Comparison of ENCODE assay signal across 8 cellular contexts in the genomic region with DNA sequence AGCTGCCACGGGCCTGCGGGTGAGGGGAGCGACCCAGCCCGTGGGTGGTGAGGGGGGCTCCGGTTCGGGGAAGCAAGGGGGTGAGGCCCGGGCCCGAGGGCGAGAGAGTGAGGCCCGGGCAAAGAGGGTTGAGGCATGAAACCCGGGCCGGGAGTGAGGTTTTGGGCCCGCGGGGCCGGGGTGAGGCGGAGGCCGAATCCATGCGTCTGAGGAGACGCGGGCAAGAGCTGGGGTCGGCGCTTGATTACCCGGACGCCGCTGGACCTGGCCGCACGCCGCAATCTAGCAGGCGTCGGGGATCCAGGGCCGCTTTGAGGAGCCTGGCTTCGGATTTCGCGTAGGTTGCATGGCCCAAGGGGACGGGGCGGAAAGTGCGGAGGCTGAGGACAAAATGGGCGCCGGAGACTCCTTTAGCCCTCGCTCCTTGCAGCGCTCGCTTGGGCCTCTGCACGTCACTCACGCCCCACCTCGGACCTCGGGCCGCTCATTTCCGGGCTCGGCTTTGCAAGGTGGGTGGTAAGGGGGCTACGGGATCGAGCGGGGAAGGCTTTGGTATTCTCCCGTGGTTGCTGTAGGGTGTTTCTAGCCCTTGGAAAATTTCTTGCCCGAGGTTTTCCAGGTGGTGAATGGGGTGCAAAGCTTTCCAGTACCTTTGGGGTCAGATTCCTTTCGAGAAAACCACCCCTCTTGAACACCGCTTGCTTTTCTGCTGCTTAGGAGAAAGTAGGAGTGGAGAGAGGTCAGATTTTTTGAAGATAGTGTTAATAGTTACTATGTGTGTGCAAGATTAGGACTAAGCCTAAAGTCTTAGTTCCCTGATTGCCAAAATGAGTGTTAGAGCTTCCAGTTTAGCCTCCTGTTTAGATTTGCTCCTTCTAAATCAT. TPM values are rescaled to one million over a fixed set of nuclear protein-coding genes. Genes with fewer than 3 reads are reported as not detected.
A peak's percentile ranks its signal among the peaks of the same experiment; 100 is the strongest.
DNase-seq lines count a peak whose midpoint lies in the region; ATAC-seq and TF ChIP-seq lines count a peak whose summit lies in the region.

No MANE protein-coding gene starts in this region.

- H3K36me3 ChIP-seq in BJ (ENCODE audit: control insufficient read depth, insufficient read depth, low read length) = no peaks in the 10 kb centered on the region
- peaks cover 9% of the 10 kb centered on the region for H3K36me3 ChIP-seq in NT2/D1 (ENCODE audit: insufficient read depth, insufficient read length, low read length)

- peaks cover 34% of the 10 kb centered on the region for H3K4me1 Mint-ChIP-seq in activated T-helper 2 cell treated with anti-CD3 and anti-CD28 coated beads, Interferon-gamma antibody, Interleukin-2, Interleukin-4, amounts not matched to agents 10 μg/mL and 5 μg/mL and 100 μg/mL, durations not matched to agents 14 hours and 24 hours and 36 hours (ENCODE audit: low read depth)
- H3K4me1 Mint-ChIP-seq in nephron progenitor cell = peaks cover 46% of the 10 kb centered on the region

- no peaks in the 10 kb centered on the region for H3K4me1 ChIP-seq in NT2/D1 (ENCODE audit: insufficient read depth, insufficient read length)

- peaks cover 21% of the 10 kb centered on the region for H3K36me3 Mint-ChIP-seq in activated T-helper 2 cell treated with anti-CD3 and anti-CD28 coated beads, Interferon-gamma antibody, Interleukin-2, Interleukin-4, amounts not matched to agents 10 μg/mL and 5 μg/mL and 100 μg/mL, durations not matched to agents 14 hours and 24 hours and 36 hours (ENCODE audit: low read depth)
- peaks cover 23% of the 10 kb centered on the region for H3K36me3 Mint-ChIP-seq in nephron progenitor cell (ENCODE audit: low read depth)

- CTCF ChIA-PET in BJ (lab: Yijun Ruan, JAX) = interaction anchor here (0.7 to 1.4 kb wide), 3 partner anchors 11 to 45 kb away, joined by 3 to 4 read pairs (median 4); no protein-coding TSS in a partner anchor

- POLR2A ChIA-PET in BJ (lab: Charles Lee) = no interaction called here

- no peaks in the 10 kb centered on the region for H3K9me3 Mint-ChIP-seq in activated T-helper 2 cell treated with anti-CD3 and anti-CD28 coated beads, Interferon-gamma antibody, Interleukin-2, Interleukin-4, amounts not matched to agents 10 μg/mL and 5 μg/mL and 100 μg/mL, durations not matched to agents 14 hours and 24 hours and 36 hours
- H3K9me3 Mint-ChIP-seq in nephron progenitor cell = peaks cover 21% of the 10 kb centered on the region

- DNase-seq in BJ (ENCODE audit: low read depth) (no peak), NT2/D1 (ENCODE audit: low read depth, low spot score) (peak; percentile 47), fibroblast of pulmonary artery (ENCODE audit: low read depth) (peak; percentile 59), nephron progenitor cell (peak; percentile 78)
- peak; percentile 40 for DNase-seq in activated T-helper 2 cell treated with anti-CD3 and anti-CD28 coated beads, Interferon-gamma antibody, Interleukin-2, Interleukin-4, amounts not matched to agents 10 μg/mL and 5 μg/mL and 100 μg/mL, durations not matched to agents 14 hours and 24 hours and 36 hours (ENCODE audit: low spot score)

- H3K27me3 Mint-ChIP-seq in activated T-helper 2 cell treated with anti-CD3 and anti-CD28 coated beads, Interferon-gamma antibody, Interleukin-2, Interleukin-4, amounts not matched to agents 10 μg/mL and 5 μg/mL and 100 μg/mL, durations not matched to agents 14 hours and 24 hours and 36 hours (ENCODE audit: low read depth) = peaks cover 10% of the 10 kb centered on the region
- H3K27me3 Mint-ChIP-seq in nephron progenitor cell (ENCODE audit: low read depth, poor library complexity) = peaks cover 5% of the 10 kb centered on the region

- H3K27me3 ChIP-seq in BJ (ENCODE audit: control insufficient read depth, insufficient read depth, low read length) (no peaks in the 10 kb centered on the region; the same call in 1 of the 2 replicates), NT2/D1 (ENCODE audit: insufficient read depth, insufficient read length) (no peaks in the 10 kb centered on the region)

- H3K27ac ChIP-seq in temporal lobe (ENCODE audit: low read depth, low read length) = peak overlapping the region; percentile 89

- TF ChIP-seq CTCF in BJ (IDR thresholded peaks at IDR 0.05; ENCODE audit: insufficient read depth, low read depth, low read length) (no peak), fibroblast of pulmonary artery (IDR thresholded peaks at IDR 0.05; ENCODE audit: low read length, missing control alignments) (no peak), nephron progenitor cell (IDR thresholded peaks at IDR 0.05) (no peak)

- intact Hi-C loops in activated T-helper 2 cell treated with anti-CD3 and anti-CD28 coated beads, Interferon-gamma antibody, Interleukin-2, Interleukin-4, amounts not matched to agents 10 μg/mL and 5 μg/mL and 100 μg/mL, durations not matched to agents 14 hours and 24 hours and 36 hours (cut with micrococcal nuclease) = loop anchor here (5.0 to 10.0 kb wide), 3 partner anchors 35 to 1655 kb away; a partner anchor contains a TSS

- peak overlapping the region; percentile 96 for H3K27ac Mint-ChIP-seq in activated T-helper 2 cell treated with anti-CD3 and anti-CD28 coated beads, Interferon-gamma antibody, Interleukin-2, Interleukin-4, amounts not matched to agents 10 μg/mL and 5 μg/mL and 100 μg/mL, durations not matched to agents 14 hours and 24 hours and 36 hours
- peak overlapping the region; percentile 99 for H3K27ac Mint-ChIP-seq in nephron progenitor cell

- H3K4me3 ChIP-seq in BJ (ENCODE audit: low read depth, low read length) (peak overlapping the region; percentile 95), NT2/D1 (ENCODE audit: insufficient read length, low read depth) (peak overlapping the region; percentile 97), fibroblast of pulmonary artery (replicated peaks; ENCODE audit: low read depth, low read length) (peak overlapping the region; percentile 92)

- H3K4me3 Mint-ChIP-seq in activated T-helper 2 cell treated with anti-CD3 and anti-CD28 coated beads, Interferon-gamma antibody, Interleukin-2, Interleukin-4, amounts not matched to agents 10 μg/mL and 5 μg/mL and 100 μg/mL, durations not matched to agents 14 hours and 24 hours and 36 hours (ENCODE audit: low read depth) = peak overlapping the region; percentile 91
- peak overlapping the region; percentile 98 for H3K4me3 Mint-ChIP-seq in nephron progenitor cell

- peak overlapping the region; percentile 97 for H3K9ac ChIP-seq in NT2/D1 (ENCODE audit: insufficient read length, low read depth)

- ATAC-seq in GM19023 (IDR thresholded peaks at IDR 0.05; ENCODE audit: unreplicated experiment) (peak; percentile 51), HG03175 (IDR thresholded peaks at IDR 0.05; ENCODE audit: unreplicated experiment) (peak; percentile 44)

- H3K9me3 ChIP-seq in NT2/D1 (ENCODE audit: insufficient read depth, low read length) = no peaks in the 10 kb centered on the region

RNA-seq across cellular contexts. Expression of a gene that starts 0.8 kb away (rescaled TPM):
- polyA plus RNA-seq in BJ (2011; rRNA removed) = 32.0 and 64.1 TPM in 2 replicates
- polyA minus RNA-seq in BJ (2011; rRNA and poly(A)+ RNA removed) = 24.0 and 25.9 TPM in 2 replicates
- total RNA-seq in activated T-helper 2 cell treated with anti-CD3 and anti-CD28 coated beads, Interferon-gamma antibody, Interleukin-2, Interleukin-4, amounts not matched to agents 10 μg/mL and 5 μg/mL and 100 μg/mL, durations not matched to agents 14 hours and 24 hours and 36 hours = 69.5 and 71.8 TPM in 2 replicates
- total RNA-seq in temporal lobe = 143 TPM
